In the genomic region with DNA sequence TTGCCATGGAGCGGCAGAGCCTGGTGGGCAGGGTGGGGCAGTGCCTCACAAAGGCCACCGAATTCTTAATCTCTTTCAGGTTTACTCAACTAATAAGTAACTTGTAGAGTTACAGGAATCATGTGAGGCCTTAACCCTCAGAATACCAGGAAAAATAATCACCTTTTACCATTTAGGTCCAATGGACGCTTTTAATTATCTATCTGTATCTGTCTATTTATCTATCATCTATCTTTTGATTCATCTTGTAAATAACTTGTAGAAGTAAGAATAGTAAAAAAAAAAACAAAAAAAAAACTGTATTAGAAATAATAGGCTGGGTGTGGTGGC, we compare ENCODE assay signal across 8 cellular contexts. TPM values are rescaled to one million over a fixed set of nuclear protein-coding genes. Genes with fewer than 3 reads are reported as not detected.
DNase-seq lines count a peak whose midpoint lies in the region; ATAC-seq and TF ChIP-seq lines count a peak whose summit lies in the region.

No MANE protein-coding gene starts in this region.

- H3K4me3 ChIP-seq in HEK293 (ENCODE audit: low read depth, low read length) (peak overlapping the region; percentile 5; the same call in 1 of the 2 replicates), iPS-18a (ENCODE audit: low read length) (peak overlapping the region; percentile 31)

- ATAC-seq in stimulated activated effector memory CD8-positive, alpha-beta T cell treated with anti-CD3 and anti-CD28 coated beads, Interleukin-12 subunit alpha, Interleukin-12 subunit beta, amount 100 ng/mL, for 72 hours: no peak
- ATAC-seq in GM19351 (IDR thresholded peaks at IDR 0.05; ENCODE audit: unreplicated experiment): no peak
- no peak for ATAC-seq in GM18511 (IDR thresholded peaks at IDR 0.05; ENCODE audit: unreplicated experiment)
- ATAC-seq in HG03039 (IDR thresholded peaks at IDR 0.05; ENCODE audit: unreplicated experiment): no peak

- peak overlapping the region; percentile 80 for H3K27ac ChIP-seq in HEK293 (ENCODE audit: extremely low read depth, low read depth, low read length)
- H3K27ac ChIP-seq in iPS-18a (ENCODE audit: low read length): no peak overlapping the region

- no peaks in the 10 kb centered on the region for H3K27me3 ChIP-seq in iPS-18a (ENCODE audit: control insufficient read depth, insufficient read depth, low read length)

- H3K4me1 Mint-ChIP-seq in activated CD4-positive, alpha-beta memory T cell treated with anti-CD3 and anti-CD28 coated beads for 36 hours (ENCODE audit: low read depth): peaks cover 29% of the 10 kb centered on the region
- peaks cover 19% of the 10 kb centered on the region for H3K4me1 Mint-ChIP-seq in stimulated activated effector memory CD8-positive, alpha-beta T cell treated with anti-CD3 and anti-CD28 coated beads, Interleukin-12 subunit alpha, Interleukin-12 subunit beta, amount 100 ng/mL, for 72 hours

- TF ChIP-seq CTCF in HEK293 (tag by site-specific recombination; IDR thresholded peaks at IDR 0.05): no peak

- intact Hi-C loops in activated CD4-positive, alpha-beta memory T cell treated with anti-CD3 and anti-CD28 coated beads for 36 hours (cut with micrococcal nuclease): loop anchor here (1.0 to 2.0 kb wide), 4 partner anchors 13 to 412 kb away; no protein-coding TSS in a partner anchor

- peak overlapping the region; percentile 72 for H3K4me3 Mint-ChIP-seq in activated CD4-positive, alpha-beta memory T cell treated with anti-CD3 and anti-CD28 coated beads for 36 hours
- peak overlapping the region; percentile 72 for H3K4me3 Mint-ChIP-seq in stimulated activated effector memory CD8-positive, alpha-beta T cell treated with anti-CD3 and anti-CD28 coated beads, Interleukin-12 subunit alpha, Interleukin-12 subunit beta, amount 100 ng/mL, for 72 hours

- no peaks in the 10 kb centered on the region for H3K9me3 ChIP-seq in HEK293 (ENCODE audit: control insufficient read depth, insufficient read depth, low read depth, low read length)
- H3K9me3 ChIP-seq in iPS-18a (ENCODE audit: control insufficient read depth, low read depth, low read length): no peaks in the 10 kb centered on the region

- POLR2A ChIA-PET in HEK293 (lab: Yijun Ruan, JAX): interaction anchor here (0.6 to 4.1 kb wide), 8 partner anchors 9 to 538 kb away, joined by 3 to 68 read pairs (median 3); a partner anchor contains a TSS
- POLR2A ChIA-PET in activated CD4-positive, alpha-beta memory T cell treated with anti-CD3 and anti-CD28 coated beads for 36 hours (lab: Charles Lee): interaction anchor here (1.1 to 4.6 kb wide), 4 partner anchors 9 to 134 kb away, joined by 3 to 62 read pairs (median 4); a partner anchor contains a TSS

- H3K36me3 ChIP-seq in HEK293 (ENCODE audit: control insufficient read depth in 2 of 2, insufficient read depth in 1 of 2, low read length in 2 of 2) (no peaks in the 10 kb centered on the region), iPS-18a (ENCODE audit: control insufficient read depth, low read depth, low read length) (no peaks in the 10 kb centered on the region)

- H3K27ac Mint-ChIP-seq in activated CD4-positive, alpha-beta memory T cell treated with anti-CD3 and anti-CD28 coated beads for 36 hours: peak overlapping the region; percentile 99
- H3K27ac Mint-ChIP-seq in stimulated activated effector memory CD8-positive, alpha-beta T cell treated with anti-CD3 and anti-CD28 coated beads, Interleukin-12 subunit alpha, Interleukin-12 subunit beta, amount 100 ng/mL, for 72 hours: peak overlapping the region; percentile 96

- H3K9me3 Mint-ChIP-seq in activated CD4-positive, alpha-beta memory T cell treated with anti-CD3 and anti-CD28 coated beads for 36 hours: peaks cover 2% of the 10 kb centered on the region
- H3K9me3 Mint-ChIP-seq in stimulated activated effector memory CD8-positive, alpha-beta T cell treated with anti-CD3 and anti-CD28 coated beads, Interleukin-12 subunit alpha, Interleukin-12 subunit beta, amount 100 ng/mL, for 72 hours: no peaks in the 10 kb centered on the region

- DNase-seq in activated CD4-positive, alpha-beta memory T cell treated with anti-CD3 and anti-CD28 coated beads for 36 hours: no peak
- no peak for DNase-seq in stimulated activated effector memory CD8-positive, alpha-beta T cell treated with anti-CD3 and anti-CD28 coated beads, Interleukin-12 subunit alpha, Interleukin-12 subunit beta, amount 100 ng/mL, for 72 hours (ENCODE audit: low spot score in 2 of 2)
- DNase-seq in cerebellar cortex (ENCODE audit: low spot score): no peak

- H3K9ac ChIP-seq in iPS-18a (ENCODE audit: low read length): peak overlapping the region; percentile 43

- peaks cover 4% of the 10 kb centered on the region for H3K27me3 Mint-ChIP-seq in activated CD4-positive, alpha-beta memory T cell treated with anti-CD3 and anti-CD28 coated beads for 36 hours

- no peaks in the 10 kb centered on the region for H3K36me3 Mint-ChIP-seq in activated CD4-positive, alpha-beta memory T cell treated with anti-CD3 and anti-CD28 coated beads for 36 hours
- no peaks in the 10 kb centered on the region for H3K36me3 Mint-ChIP-seq in stimulated activated effector memory CD8-positive, alpha-beta T cell treated with anti-CD3 and anti-CD28 coated beads, Interleukin-12 subunit alpha, Interleukin-12 subunit beta, amount 100 ng/mL, for 72 hours

- CTCF ChIA-PET in HEK293 (lab: Yijun Ruan, JAX): interaction anchor here (0.6 to 13.0 kb wide), 9 partner anchors 12 to 392 kb away, joined by 3 to 223 read pairs (median 4); a partner anchor contains a TSS
- CTCF ChIA-PET in activated CD4-positive, alpha-beta memory T cell treated with anti-CD3 and anti-CD28 coated beads for 36 hours (lab: Charles Lee): interaction anchor here (0.6 to 19.0 kb wide), 10 partner anchors 12 to 410 kb away, joined by 3 to 442 read pairs (median 4); a partner anchor contains a TSS

- peaks cover 8% of the 10 kb centered on the region for H3K4me1 ChIP-seq in HEK293 (ENCODE audit: control insufficient read depth, insufficient read depth, low read length)
- peaks cover 31% of the 10 kb centered on the region for H3K4me1 ChIP-seq in iPS-18a (ENCODE audit: control insufficient read depth, low read depth, low read length)

TF ChIP-seq in HEK293, 187 proteins besides CTCF, POLR2A, EP300 and RAD21:
- TF ChIP-seq SCRT2 (tag by site-specific recombination; IDR thresholded peaks at IDR 0.05): peak; percentile 57
- no peak for TF ChIP-seq ZNF837 (tag by site-specific recombination; IDR thresholded peaks at IDR 0.05)
- TF ChIP-seq ZNF558 (tag by site-specific recombination; IDR thresholded peaks at IDR 0.05): peak; percentile 59
- TF ChIP-seq, protein P1, sequence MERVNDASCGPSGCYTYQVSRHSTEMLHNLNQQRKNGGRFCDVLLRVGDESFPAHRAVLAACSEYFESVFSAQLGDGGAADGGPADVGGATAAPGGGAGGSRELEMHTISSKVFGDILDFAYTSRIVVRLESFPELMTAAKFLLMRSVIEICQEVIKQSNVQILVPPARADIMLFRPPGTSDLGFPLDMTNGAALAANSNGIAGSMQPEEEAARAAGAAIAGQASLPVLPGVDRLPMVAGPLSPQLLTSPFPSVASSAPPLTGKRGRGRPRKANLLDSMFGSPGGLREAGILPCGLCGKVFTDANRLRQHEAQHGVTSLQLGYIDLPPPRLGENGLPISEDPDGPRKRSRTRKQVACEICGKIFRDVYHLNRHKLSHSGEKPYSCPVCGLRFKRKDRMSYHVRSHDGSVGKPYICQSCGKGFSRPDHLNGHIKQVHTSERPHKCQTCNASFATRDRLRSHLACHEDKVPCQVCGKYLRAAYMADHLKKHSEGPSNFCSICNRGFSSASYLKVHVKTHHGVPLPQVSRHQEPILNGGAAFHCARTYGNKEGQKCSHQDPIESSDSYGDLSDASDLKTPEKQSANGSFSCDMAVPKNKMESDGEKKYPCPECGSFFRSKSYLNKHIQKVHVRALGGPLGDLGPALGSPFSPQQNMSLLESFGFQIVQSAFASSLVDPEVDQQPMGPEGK (tag by site-specific recombination; IDR thresholded peaks at IDR 0.05): no peak

RNA-seq across cellular contexts. Expression of a gene that starts 11.8 kb away (rescaled TPM):
- total RNA-seq in activated CD4-positive, alpha-beta memory T cell treated with anti-CD3 and anti-CD28 coated beads for 36 hours: 100 to 1,000 TPM; 460 to 477 TPM

RNA-seq across cellular contexts. Expression of a gene that starts 40.3 kb away (rescaled TPM):
- not detected for total RNA-seq in activated CD4-positive, alpha-beta memory T cell treated with anti-CD3 and anti-CD28 coated beads for 36 hours

RNA-seq across cellular contexts. Expression of a gene that starts 54.9 kb away (rescaled TPM):
- total RNA-seq in activated CD4-positive, alpha-beta memory T cell treated with anti-CD3 and anti-CD28 coated beads for 36 hours: 100 to 1,000 TPM; 257 to 270 TPM
